In genomic region chr3:133943639-133944131, GRCh38 we compare ENCODE assay signal across 8 cellular contexts. TPM values are rescaled to one million over a fixed set of nuclear protein-coding genes. Genes with fewer than 3 reads are reported as not detected.
DNase-seq lines count a peak whose midpoint lies in the region; ATAC-seq and TF ChIP-seq lines count a peak whose summit lies in the region.

No MANE protein-coding gene starts in this region.

- peak overlapping the region; percentile 52 for H2AFZ ChIP-seq in IMR-90 (replicated peaks; ENCODE audit: low read length, poor library complexity)

- peak overlapping the region; percentile 81 for H2BK20ac ChIP-seq in IMR-90 (ENCODE audit: low read depth, low read length)

- no peaks in the 10 kb centered on the region for H3K36me3 ChIP-seq in IMR-90 (ENCODE audit: control insufficient read depth, insufficient read depth, low read length)

- H2BK5ac ChIP-seq in IMR-90 (ENCODE audit: low read depth, low read length, poor library complexity, severe bottlenecking), result peak overlapping the region; percentile 74

- H3K27ac ChIP-seq in 22Rv1, result peak overlapping the region; percentile 81
- H3K27ac ChIP-seq in IMR-90 (ENCODE audit: insufficient read depth, low read length), result peak overlapping the region; percentile 36

- peaks cover 10% of the 10 kb centered on the region for H4K20me1 ChIP-seq in IMR-90 (ENCODE audit: insufficient read depth, low read length)

- ATAC-seq in IMR-90 (ENCODE audit: low read depth) (peak; percentile 62), GM19463 (IDR thresholded peaks at IDR 0.05; ENCODE audit: unreplicated experiment) (no peak)

- peak overlapping the region; percentile 48; the same call in 1 of the 3 replicates for H2BK15ac ChIP-seq in IMR-90 (ENCODE audit: low read depth, low read length)

- no peak for TF ChIP-seq POLR2A in IMR-90 (IDR thresholded peaks at IDR 0.05; ENCODE audit: low read depth, low read length)

- H2AK9ac ChIP-seq in IMR-90 (replicated peaks; ENCODE audit: low read depth, low read length, poor library complexity), result no peak overlapping the region

- peaks cover 21% of the 10 kb centered on the region for H3K4me1 ChIP-seq in IMR-90 (ENCODE audit: control insufficient read depth, insufficient read depth, low read length)

- peak overlapping the region; percentile 21; the same call in 1 of the 2 replicates for H3K18ac ChIP-seq in IMR-90 (ENCODE audit: low read depth, low read length)

- BruUV-seq in IMR-90 (replicated peaks; lab: Mats Ljungman, UMichigan), result no TSS peak

- H3K4me2 ChIP-seq in IMR-90 (ENCODE audit: low read depth, low read length), result peak overlapping the region; percentile 22; the same call in 1 of the 2 replicates

- CTCF ChIA-PET in IMR-90 (lab: Yijun Ruan, JAX), result no interaction called here

- peak overlapping the region; percentile 50 for H4K91ac ChIP-seq in IMR-90 (ENCODE audit: insufficient read depth, low read depth, low read length)

- no peak overlapping the region for H3K56ac ChIP-seq in IMR-90 (ENCODE audit: extremely low read depth, insufficient read depth, low read length)

- intact Hi-C loops in IMR-90 (cut with micrococcal nuclease), result no loop called here

- POLR2A ChIA-PET in IMR-90 (lab: Charles Lee; ENCODE audit: unreplicated experiment), result no interaction called here

- no peak for TF ChIP-seq RAD21 in IMR-90 (IDR thresholded peaks at IDR 0.05; ENCODE audit: low read length)

- TF ChIP-seq CTCF in 22Rv1 (IDR thresholded peaks at IDR 0.05), result no peak
- no peak for TF ChIP-seq CTCF in IMR-90 (conservative IDR thresholded peaks at IDR 0.05; ENCODE audit: low read depth, low read length)

- no peak overlapping the region for H3K4me3 ChIP-seq in IMR-90 (ENCODE audit: insufficient read depth, low read depth, low read length)

- peak overlapping the region; percentile 70 for H3K14ac ChIP-seq in IMR-90 (replicated peaks; ENCODE audit: low read depth, low read length)

- no CpG with 5 or more reads among the region's 5 CpGs for WGBS in IMR-90 (ENCODE audit: extremely low coverage in 2 of 2, insufficient read length in 1 of 2), 2 experiments

- peak overlapping the region; percentile 63 for H2AK5ac ChIP-seq in IMR-90 (ENCODE audit: low read depth, low read length)

- in situ Hi-C loops in IMR-90 (cut with MboI; ENCODE audit: low sequenced_read_pairs), result loop anchor here (25.0 kb wide), 1 partner anchor 1206 kb away; no protein-coding TSS in a partner anchor

- peak overlapping the region in 1 of 2 experiments; percentile 47; a peak in 2 of 4 replicates for H4K8ac ChIP-seq in IMR-90 (ENCODE audit: low read depth in 2 of 2, low read length in 2 of 2)

- peaks cover 28% of the 10 kb centered on the region for H3K9me1 ChIP-seq in IMR-90 (ENCODE audit: insufficient read depth, low read length)

- no peaks in the 10 kb centered on the region; a peak in 1 of 4 replicates for H3K79me1 ChIP-seq in IMR-90 (ENCODE audit: low read depth in 1 of 2, low read length in 2 of 2)

- dilution Hi-C loops in IMR-90 (cut with HindIII; ENCODE audit: low sequenced_read_pairs, unreplicated experiment), result no loop called here

- no peaks in the 10 kb centered on the region for H3K27me3 ChIP-seq in IMR-90 (ENCODE audit: control insufficient read depth, insufficient read depth, low read length)

- H3K9ac ChIP-seq in IMR-90 (ENCODE audit: low read depth, low read length), result no peak overlapping the region

- peak overlapping the region; percentile 70 for H3K23ac ChIP-seq in IMR-90 (ENCODE audit: low read depth, low read length)

- DNase-seq in IMR-90 (peak; percentile 98), amniotic epithelial cell (ENCODE audit: low read depth) (peak; percentile 97), islet precursor cell (peak; percentile 50), superior temporal gyrus (ENCODE audit: extremely low spot score) (no peak), NCI-H1105 treated with DMSO at 0.1 percent for 48 hours (lab: John Stamatoyannopoulos, UW) (no peak)
- DNase-seq in activated CD4-positive, alpha-beta T cell treated with anti-CD3 and anti-CD28 coated beads for 4 hours, result no peak

- no peaks in the 10 kb centered on the region for H3K9me3 ChIP-seq in IMR-90 (ENCODE audit: control insufficient read depth, insufficient read depth, low read length)

- H2BK120ac ChIP-seq in IMR-90 (ENCODE audit: low read depth, low read length), result peak overlapping the region; percentile 87

- peak overlapping the region; percentile 89 for H3K4ac ChIP-seq in IMR-90 (ENCODE audit: low read depth, low read length)

- H4K5ac ChIP-seq in IMR-90 (ENCODE audit: low read depth, low read length), result 0 out of 2 replicates have a peak overlapping the region, but pooled peaks have one; percentile 1

TF ChIP-seq in IMR-90, 13 proteins besides CTCF, POLR2A, EP300 and RAD21:
- TF ChIP-seq BHLHE40 (IDR thresholded peaks at IDR 0.05; ENCODE audit: low read depth, low read length) (no peak), FOS (IDR thresholded peaks at IDR 0.05; ENCODE audit: low read depth, low read length) (peak; percentile 55; the same call in 1 of the 2 replicates)

RNA-seq across cellular contexts. Expression of gene RAB6B, which starts 48.0 kb away (rescaled TPM):
- total RNA-seq in IMR-90 (2012; rRNA removed), result 0.18 and 0.28 TPM in 2 replicates
- polyA plus RNA-seq in IMR-90 (2012; rRNA removed), result 1.2 and 1.4 TPM in 2 replicates
- polyA plus RNA-seq in IMR-90 (2012; cell fraction: cytosol; rRNA removed), result 0.84 and 1.3 TPM in 2 replicates
- polyA plus RNA-seq in IMR-90 (2012; cell fraction: nucleus; rRNA removed; ENCODE audit: low replicate concordance), result 0.74 and 1.2 TPM in 2 replicates

Comparison
In these comparisons a context has a peak if more than half of its experiments do, and no peak if none do; other contexts are left out.
1. DNase-seq: peak in IMR-90 (single experiment), amniotic epithelial cell (single experiment) and islet precursor cell (single experiment); none in superior temporal gyrus (single experiment), NCI-H1105 treated with DMSO at 0.1 percent for 48 hours (single experiment) and activated CD4-positive, alpha-beta T cell treated with anti-CD3 and anti-CD28 coated beads for 4 hours (0 of 2).